In genomic region chr16:88561485-88562369, GRCh38 we compare ENCODE assay signal across 8 cellular contexts. TPM values are rescaled to one million over a fixed set of nuclear protein-coding genes. Genes with fewer than 3 reads are reported as not detected.
DNase-seq lines count a peak whose midpoint lies in the region; ATAC-seq and TF ChIP-seq lines count a peak whose summit lies in the region.

No MANE protein-coding gene starts in this region.

- H3K9me3 ChIP-seq in GM23248 (ENCODE audit: low read depth) = no peaks in the 10 kb centered on the region
- H3K9me3 ChIP-seq in heart left ventricle = no peaks in the 10 kb centered on the region

- 26% methylated on average over 25 of the region's 25 CpGs for WGBS in GM23248 (ENCODE audit: low coverage in 1 of 2, low lambda C conversion rate in 2 of 2, missing lambda C conversion rate in 2 of 2), 2 experiments
- WGBS in heart left ventricle, 4 donors = 27 to 36% (median 30%) methylated on average over 19 to 25 of the region's 25 CpGs

- DNase-seq in AML-193 (lab: John Stamatoyannopoulos, UW) (peak; percentile 5 to 17), GM23248 (peak; percentile 75), RWPE1 (ENCODE audit: low spot score) (peak; percentile 72), heart left ventricle (peak in 3 of 5 donors; percentile 29 to 44 (median 43)), retinal pigment epithelial cell (ENCODE audit: low read depth) (no peak), NCI-H774 (lab: John Stamatoyannopoulos, UW) (no peak)
- DNase-seq in activated naive CD8-positive, alpha-beta T cell treated with anti-CD3 and anti-CD28 coated beads, Interleukin-2, amount 50 U/mL, for 16 hours (ENCODE audit: low read depth, low spot score) = peak; percentile 31

- ATAC-seq in heart left ventricle = peak; percentile 39 to 59 (median 49)
- no peak for ATAC-seq in GM21723 (IDR thresholded peaks at IDR 0.05; ENCODE audit: unreplicated experiment)

- H3F3A ChIP-seq in GM23248 (ENCODE audit: insufficient read depth) = 0 out of 2 replicates have a peak, but pooled peaks cover 5% of the 10 kb centered on the region

- H3K79me2 ChIP-seq in GM23248 (ENCODE audit: insufficient read depth) = no peaks in the 10 kb centered on the region

- peak overlapping the region; percentile 61 for H3K4me3 ChIP-seq in GM23248
- peak overlapping the region in 7 of 12 donors; percentile 12 to 47 (median 22) for H3K4me3 ChIP-seq in heart left ventricle
- no peak overlapping the region for H3K4me3 ChIP-seq in retinal pigment epithelial cell (ENCODE audit: low read length)

- CTCF ChIA-PET in RWPE1 (lab: Yijun Ruan, JAX) = interaction anchor here (0.5 to 1.0 kb wide), 7 partner anchors 12 to 782 kb away, joined by 3 to 5 read pairs (median 3); no protein-coding TSS in a partner anchor

- H2AFZ ChIP-seq in GM23248 = peak overlapping the region; percentile 80

- no peak overlapping the region for H3K27ac ChIP-seq in GM23248
- H3K27ac ChIP-seq in RWPE1 = no peak overlapping the region
- H3K27ac ChIP-seq in heart left ventricle = no peak overlapping the region

- H3K27me3 ChIP-seq in GM23248 (replicated peaks; ENCODE audit: insufficient read depth) (peaks cover 7% of the 10 kb centered on the region), heart left ventricle (peaks cover 0 to 31% (median under 1%) of the 10 kb centered on the region in 9 donors)

- H3K9me2 ChIP-seq in GM23248 (ENCODE audit: insufficient read depth) = no peaks in the 10 kb centered on the region

- H3K4me1 ChIP-seq in GM23248 (ENCODE audit: insufficient read depth) = peaks cover 5% of the 10 kb centered on the region; the same call in 1 of the 2 replicates
- peaks cover 0 to 16% (median 4%) of the 10 kb centered on the region in 12 donors for H3K4me1 ChIP-seq in heart left ventricle

- no peaks in the 10 kb centered on the region for H4K20me1 ChIP-seq in GM23248 (ENCODE audit: insufficient read depth)

- no peak for TF ChIP-seq POLR2A in heart left ventricle (IDR thresholded peaks at IDR 0.05)

- POLR2A ChIA-PET in RWPE1 (lab: Yijun Ruan, JAX; ENCODE audit: low non-redundant PET) = interaction anchor here (1.2 kb wide), 1 partner anchor 8 kb away, joined by 4 read pairs; the partner anchor contains the start of gene ZC3H18

- intact Hi-C loops in heart left ventricle (cut with DNase I) = loop anchor here (1.0 to 10.0 kb wide), 8 partner anchors 114 to 797 kb away; partner anchors contain the start of gene KLHDC4 (in 1 of the 10)

- H3K36me3 ChIP-seq in GM23248 (ENCODE audit: low read depth) (no peaks in the 10 kb centered on the region), heart left ventricle (no peaks in the 10 kb centered on the region)

- H3K4me2 ChIP-seq in GM23248 (ENCODE audit: unreplicated experiment) = peak overlapping the region; percentile 82

- in situ Hi-C loops in GM23248 (cut with MboI) = no loop called here

- TF ChIP-seq CTCF in RWPE1 (conservative IDR thresholded peaks at IDR 0.05; ENCODE audit: low read depth) (peak; percentile 57), heart left ventricle (IDR thresholded peaks at IDR 0.05) (peak; percentile 44 to 76 (median 62)), retinal pigment epithelial cell (conservative IDR thresholded peaks at IDR 0.05; ENCODE audit: low read depth, low read length) (peak; percentile 76)

- peak overlapping the region; percentile 55 for H3K9ac ChIP-seq in GM23248

RNA-seq across cellular contexts. Expression of gene ZC3H18, which starts 8.5 kb away (rescaled TPM):
- total RNA-seq in GM23248 (2014; rRNA removed; shearing (Covaris generic)) = 8.9 and 9.7 TPM in 2 replicates
- 23.1 and 24.9 TPM in 2 replicates for polyA plus RNA-seq in GM23248 (2016; fragmentation: Nextera tagmentation; extraction: Ambion mirVana)
- total RNA-seq in heart left ventricle = 10 to 100 TPM in 8 of 9 donors, 1 to 10 TPM in 1; 8.4 to 28.4 (median 21.9) TPM
- 10 to 100 TPM; 20.5 to 23.7 TPM for polyA plus RNA-seq in heart left ventricle

Comparison
In these comparisons a context has a peak if more than half of its experiments do, and no peak if none do; other contexts are left out.
1. DNase-seq: peak in AML-193 (2 of 2), GM23248 (single experiment), RWPE1 (single experiment), activated naive CD8-positive, alpha-beta T cell treated with anti-CD3 and anti-CD28 coated beads, Interleukin-2, amount 50 U/mL, for 16 hours (single experiment) and heart left ventricle (3 of 5); none in retinal pigment epithelial cell (single experiment) and NCI-H774 (single experiment).
2. Peak in every context shown above with its lines, with median percentiles within 50 percentile points of each other: CTCF ChIP-seq.